ENCODE assay signal across 10 cellular contexts in the genomic region with DNA sequence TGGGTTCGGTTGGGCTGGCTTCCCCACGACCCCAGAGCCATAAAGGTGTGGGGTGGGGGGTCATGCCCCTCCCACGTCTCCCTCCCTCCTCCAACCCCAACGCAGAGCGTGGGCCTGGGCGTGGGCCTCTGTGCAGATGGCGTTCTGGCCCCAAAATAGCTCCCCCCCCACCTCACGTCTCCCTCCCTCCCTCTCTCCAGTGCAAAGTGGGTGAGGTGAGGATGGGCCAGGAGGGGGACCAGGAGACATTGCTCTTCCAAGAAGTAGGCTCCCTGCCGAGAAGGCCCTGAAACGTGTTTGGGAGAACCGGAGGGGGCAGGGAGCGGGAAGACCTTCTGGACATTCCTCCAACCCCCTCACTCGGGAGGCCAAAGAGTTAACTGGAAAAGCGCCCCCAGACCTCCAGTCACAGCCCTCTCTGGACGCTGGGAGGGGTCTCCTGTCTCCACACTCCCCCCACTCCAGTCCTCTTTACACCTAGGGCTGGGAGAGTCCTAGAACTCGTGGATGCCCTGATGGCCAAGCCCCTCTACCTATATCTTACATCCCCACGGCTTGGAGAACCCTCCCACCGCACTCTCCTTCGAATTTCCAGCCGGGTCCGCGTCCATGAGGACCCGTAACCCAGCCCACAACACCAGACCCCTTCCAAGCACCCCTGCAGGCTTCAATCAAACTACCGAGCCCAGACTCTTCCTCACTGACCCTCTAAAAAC. TPM values are rescaled to one million over a fixed set of nuclear protein-coding genes. Genes with fewer than 3 reads are reported as not detected.
DNase-seq lines count a peak whose midpoint lies in the region; ATAC-seq, FAIRE-seq and TF ChIP-seq lines count a peak whose summit lies in the region.
"Had no signal": no experiment of that assay in that cellular context is flagged by ENCODE, and none has a peak within 500 bp of the region (broad histone marks: within the 10 kb centered on the region; RNA-seq: fewer than 3 reads in every experiment).

No MANE protein-coding gene starts in this region.

- H3K9me3 ChIP-seq in H9 (ENCODE audit: control insufficient read depth, low read depth, low read length), result no peaks in the 10 kb centered on the region
- no peaks in the 10 kb centered on the region for H3K9me3 ChIP-seq in K562 (replicated peaks; ENCODE audit: control insufficient read depth, insufficient read depth, low read depth, low read length)
- no peaks in the 10 kb centered on the region for H3K9me3 ChIP-seq in OCI-LY7 (ENCODE audit: low read length)
- H3K9me3 ChIP-seq: heart left ventricle had no signal

- H3K27me3 Mint-ChIP-seq in H9 (ENCODE audit: low read depth) (no peaks in the 10 kb centered on the region; the same call in none of the 2 replicates), mesothelial cell of epicardium (ENCODE audit: low read depth) (peaks cover 80% of the 10 kb centered on the region)

- no peak overlapping the region for H3K23ac ChIP-seq in H9 (ENCODE audit: insufficient read length, low read depth, low read length)

- intact Hi-C loops in K562 (cut with micrococcal nuclease) (no loop called here), OCI-LY7 (cut with micrococcal nuclease; ENCODE audit: unreplicated experiment) (no loop called here), posterior vena cava (cut with DNase I) (no loop called here)

- no peak overlapping the region for H2BK12ac ChIP-seq in H9 (ENCODE audit: insufficient read length, low read depth, low read length)

- CTCF ChIA-PET in BJ (lab: Yijun Ruan, JAX) (interaction anchor here (0.5 to 1.1 kb wide), 2 partner anchors 15 to 112 kb away, joined by 3 read pairs; no protein-coding TSS in a partner anchor), K562 (lab: Yijun Ruan, JAX; ENCODE audit: low intra/inter-chr PET ratio) (no interaction called here), OCI-LY7 (lab: Charles Lee; ENCODE audit: unreplicated experiment) (no interaction called here)

- H3K27ac Mint-ChIP-seq in H9, result peak overlapping the region; percentile 54 to 96 (median 93); a peak in 6 of 7 replicates
- no peak overlapping the region for H3K27ac Mint-ChIP-seq in mesothelial cell of epicardium

- no peak overlapping the region for H2BK120ac ChIP-seq in H9 (ENCODE audit: low read depth, low read length, poor library complexity, severe bottlenecking)

- DNase-seq in BJ (ENCODE audit: low read depth), result no peak
- DNase-seq in H9, result peak; percentile 60
- peak in 3 of 4 experiments; percentile 23 to 28 (median 26) for DNase-seq in K562 (ENCODE audit: extremely low read depth in 1 of 4, low spot score in 3 of 4)
- DNase-seq in mesothelial cell of epicardium (ENCODE audit: low spot score in 2 of 2, unreplicated experiment in 2 of 2), result no peak
- DNase-seq in KBM-7, result no peak
- DNase-seq in OCI-LY7 (ENCODE audit: low spot score), result no peak
- DNase-seq in posterior vena cava (ENCODE audit: low spot score), result no peak
- DNase-seq in activated CD4-positive, alpha-beta T cell treated with anti-CD3 and anti-CD28 coated beads for 48 hours, result no peak
- DNase-seq: cortex of kidney had no signal

- FAIRE-seq in K562 (lab: Jason Lieb, UNC), result no peak

- H3K79me1 ChIP-seq in H9 (ENCODE audit: insufficient read depth, low read depth, low read length, poor library complexity, severe bottlenecking), result no peaks in the 10 kb centered on the region

- no peak overlapping the region for H3K56ac ChIP-seq in H9 (ENCODE audit: insufficient read length, low read depth, low read length)

- H2BK5ac ChIP-seq in H9 (ENCODE audit: insufficient read length, low read length), result no peak overlapping the region

- no peak for TF ChIP-seq EP300 in K562 (IDR thresholded peaks at IDR 0.05; ENCODE audit: low read length)

- no peak overlapping the region for H3K4ac ChIP-seq in H9 (ENCODE audit: low read depth, low read length)

- H3T11ph ChIP-seq in H9 (ENCODE audit: low read length), result no peak overlapping the region

- POLR2A ChIA-PET in BJ (lab: Charles Lee), result no interaction called here
- POLR2A ChIA-PET in K562 (lab: Yijun Ruan, JAX), result interaction anchor here (0.7 kb wide), 1 partner anchor 56 kb away, joined by 3 read pairs; no protein-coding TSS in a partner anchor
- POLR2A ChIA-PET in OCI-LY7 (lab: Charles Lee), result interaction anchor here (0.5 kb wide), 1 partner anchor 19 kb away, joined by 5 read pairs; no protein-coding TSS in a partner anchor

- H4K8ac ChIP-seq in H9 (replicated peaks; ENCODE audit: insufficient read length, low read depth, low read length), result no peak overlapping the region

- H3K27ac ChIP-seq in H9 (ENCODE audit: insufficient read length, low read depth, low read length), result no peak overlapping the region
- no peak overlapping the region for H3K27ac ChIP-seq in K562 (ENCODE audit: extremely low read depth, low read depth, low read length)
- H3K27ac ChIP-seq in OCI-LY7 (ENCODE audit: low read depth, low read length, poor library complexity, severe bottlenecking), result no peak overlapping the region

- no peaks in the 10 kb centered on the region for H3K9me2 ChIP-seq in OCI-LY7 (ENCODE audit: insufficient read depth, low read length)

- no peak overlapping the region for H2AFZ ChIP-seq in H9 (ENCODE audit: low read length)
- no peak overlapping the region for H2AFZ ChIP-seq in K562 (ENCODE audit: low read depth, low read length)
- no peak overlapping the region for H2AFZ ChIP-seq in OCI-LY7 (ENCODE audit: low read length)

- no peak overlapping the region for H4K5ac ChIP-seq in H9 (ENCODE audit: insufficient read length, low read depth, low read length)

- H3K18ac ChIP-seq in H9 (ENCODE audit: insufficient read length, low read depth, low read length), result no peak overlapping the region

- TF ChIP-seq RAD21 in K562 (CRISPR knock-in tag; conservative IDR thresholded peaks at IDR 0.05 in 1 of 2, IDR thresholded peaks at IDR 0.05 in 1 of 2), result no peak

- peak overlapping the region; percentile 84 for H3K4me2 ChIP-seq in H9 (ENCODE audit: insufficient read depth, insufficient read length, low read length)
- peak overlapping the region; percentile 52; the same call in 1 of the 2 replicates for H3K4me2 ChIP-seq in K562 (ENCODE audit: insufficient read depth, low read length)
- no peak overlapping the region for H3K4me2 ChIP-seq in OCI-LY7 (ENCODE audit: low read length)

- H3K9me1 ChIP-seq in K562 (ENCODE audit: control insufficient read depth, insufficient read depth, low read length), result no peaks in the 10 kb centered on the region

- BruUV-seq in K562 (replicated peaks; lab: Mats Ljungman, UMichigan) (no TSS peak), OCI-LY7 (replicated peaks; lab: Mats Ljungman, UMichigan) (no TSS peak)

- peaks cover 19 to 26% of the 10 kb centered on the region in 2 experiments for H3K4me1 Mint-ChIP-seq in H9
- H3K4me1 Mint-ChIP-seq in mesothelial cell of epicardium, result peaks cover 9% of the 10 kb centered on the region

- H4K91ac ChIP-seq in H9 (ENCODE audit: insufficient read length, low read depth, low read length), result no peak overlapping the region

- H3K4me3 Mint-ChIP-seq in H9 (peak overlapping the region; percentile 88 to 100), mesothelial cell of epicardium (peak overlapping the region; percentile 28)

- 0 out of 2 replicates have a peak overlapping the region, but pooled peaks have one; percentile 9 for H3K4me3 ChIP-seq in BJ (ENCODE audit: low read depth, low read length)
- no peak overlapping the region; the same call in 1 of the 2 replicates for H3K4me3 ChIP-seq in K562
- no peak overlapping the region for H3K4me3 ChIP-seq in OCI-LY7 (ENCODE audit: low read depth, low read length, poor library complexity, severe bottlenecking)

- H2BK15ac ChIP-seq in H9 (ENCODE audit: low read depth, low read length), result no peak overlapping the region

- H2BK20ac ChIP-seq in H9 (ENCODE audit: low read depth, low read length, poor library complexity, severe bottlenecking), result no peak overlapping the region

- TF ChIP-seq POLR2A in K562 (conservative IDR thresholded peaks at IDR 0.05), result no peak

- H3K36me3 ChIP-seq in BJ (ENCODE audit: control insufficient read depth, insufficient read depth, low read length) (no peaks in the 10 kb centered on the region), K562 (ENCODE audit: control insufficient read depth, insufficient read depth, low read length) (no peaks in the 10 kb centered on the region), OCI-LY7 (ENCODE audit: insufficient read depth, low read length) (no peaks in the 10 kb centered on the region)
- H3K36me3 ChIP-seq: heart left ventricle had no signal

- H3K27me3 ChIP-seq in BJ (ENCODE audit: control insufficient read depth, insufficient read depth, low read length) (peaks cover 7% of the 10 kb centered on the region), H9 (ENCODE audit: insufficient read depth, low read length) (no peaks in the 10 kb centered on the region), K562 (ENCODE audit: control insufficient read depth in 2 of 2, insufficient read depth in 2 of 2, low read length in 2 of 2) (peaks cover 3 to 19% of the 10 kb centered on the region in 2 experiments; a peak in 4 of 5 replicates)

- H4K20me1 ChIP-seq in H9 (ENCODE audit: control insufficient read depth, insufficient read depth, insufficient read length) (no peaks in the 10 kb centered on the region), K562 (replicated peaks; ENCODE audit: control insufficient read depth, insufficient read depth, low read length) (peaks cover 14% of the 10 kb centered on the region; the same call in 1 of the 2 replicates), OCI-LY7 (ENCODE audit: insufficient read depth, low read length) (no peaks in the 10 kb centered on the region)

- peak; percentile 17 for ATAC-seq in K562

- no peak for TF ChIP-seq CTCF in BJ (IDR thresholded peaks at IDR 0.05; ENCODE audit: insufficient read depth, low read depth, low read length)
- no peak for TF ChIP-seq CTCF in H9 (conservative IDR thresholded peaks at IDR 0.05)
- TF ChIP-seq CTCF in K562 (IDR thresholded peaks at IDR 0.05 in 2 of 3, conservative IDR thresholded peaks at IDR 0.05 in 1 of 3; ENCODE audit: insufficient read depth in 2 of 3, low read depth in 1 of 3, low read length in 3 of 3), result no peak
- TF ChIP-seq CTCF in mesothelial cell of epicardium (IDR thresholded peaks at IDR 0.05; ENCODE audit: unreplicated experiment), result no peak
- TF ChIP-seq CTCF in OCI-LY7 (conservative IDR thresholded peaks at IDR 0.05; ENCODE audit: low read length), result no peak

- H3K9ac ChIP-seq in H9 (ENCODE audit: extremely low read depth, insufficient read length, low read length) (peak overlapping the region; percentile 20), K562 (ENCODE audit: insufficient read depth in 1 of 2, low read depth in 2 of 2, low read length in 2 of 2) (peak overlapping the region in 1 of 2 experiments; percentile 79; a peak in 1 of 4 replicates)

- H3K36me3 Mint-ChIP-seq in H9 (ENCODE audit: insufficient read depth in 1 of 3, low read depth in 3 of 3), result peaks cover 0 to 5% (median 2%) of the 10 kb centered on the region in 3 experiments; a peak in 3 of 7 replicates
- H3K36me3 Mint-ChIP-seq in mesothelial cell of epicardium, result no peaks in the 10 kb centered on the region

- H2AK5ac ChIP-seq in H9 (ENCODE audit: insufficient read length, low read length), result no peak overlapping the region

- H3K9me3 Mint-ChIP-seq in H9 (no peaks in the 10 kb centered on the region; a peak in 1 of 5 replicates), mesothelial cell of epicardium (no peaks in the 10 kb centered on the region)

- peaks cover 19% of the 10 kb centered on the region for H3K23me2 ChIP-seq in H9 (ENCODE audit: insufficient read length, low read depth, low read length, poor library complexity, severe bottlenecking)

- H3K79me2 ChIP-seq in H9 (ENCODE audit: insufficient read depth, low read length) (peaks cover 12% of the 10 kb centered on the region), K562 (ENCODE audit: control insufficient read depth, insufficient read depth, low read length) (no peaks in the 10 kb centered on the region), OCI-LY7 (ENCODE audit: insufficient read depth, low read depth, low read length) (no peaks in the 10 kb centered on the region)

- in situ Hi-C loops in K562 (cut with MboI), result no loop called here
- in situ Hi-C loops in KBM-7 (cut with MboI; ENCODE audit: low pct_unique_long_range_greater_than_20kb, low sequenced_read_pairs), result no loop called here

- WGBS in H9 (ENCODE audit: extremely low coverage, insufficient read length, low lambda C conversion rate), result no CpG with 5 or more reads among the region's 24 CpGs
- 1% methylated on average over 18 of the region's 24 CpGs for WGBS in K562 (ENCODE audit: insufficient coverage, low coverage, missing lambda C conversion rate)

- H3K4me1 ChIP-seq in H9 (ENCODE audit: insufficient read depth, low read length), result peaks cover 4% of the 10 kb centered on the region; the same call in 1 of the 2 replicates
- H3K4me1 ChIP-seq in K562 (replicated peaks in 1 of 2; ENCODE audit: control insufficient read depth in 2 of 2, insufficient read depth in 2 of 2, low read length in 2 of 2), result peaks cover 0 to 24% of the 10 kb centered on the region in 2 experiments; a peak in 3 of 5 replicates
- H3K4me1 ChIP-seq in OCI-LY7 (ENCODE audit: insufficient read depth, low read length, poor library complexity, severe bottlenecking), result no peaks in the 10 kb centered on the region

- peak overlapping the region; percentile 43; the same call in 1 of the 2 replicates for H3K14ac ChIP-seq in H9 (ENCODE audit: insufficient read depth, low read length)

RNA-seq across cellular contexts. Expression of gene UNC13A, which starts 0.9 kb away (rescaled TPM):
- polyA plus RNA-seq in BJ (2011; rRNA removed) (1.0 and 2.2 TPM in 2 replicates), K562 (2011; rRNA removed) (0.34 and 1.0 TPM in 2 replicates), K562 (2014; fragmentation: Illumina TruSeq; extraction: Trizol) (0.28 and 0.31 TPM in 2 replicates), K562 (2014; fragmentation: Nextera tagmentation; extraction: Ambion mirVana) (under 1 TPM; 0.03 to 0.04 TPM), K562 (2014; rRNA removed) (0.16 and 0.20 TPM in 2 replicates)
- polyA minus RNA-seq in BJ (2011; rRNA and poly(A)+ RNA removed), result 2.7 and 3.3 TPM in 2 replicates
- total RNA-seq in H9 (2021) (21.6 and 22.2 TPM in 2 replicates), K562 (2014; rRNA removed) (0.24 and 0.27 TPM in 2 replicates), K562 (2014; rRNA removed; fragmentation: Illumina TruSeq; extraction: Trizol) (0.18 and 0.19 TPM in 2 replicates), K562 (2015; rRNA removed; fragmentation: Illumina TruSeq; extraction: Trizol) (0.15 and 0.25 TPM in 2 replicates), K562 (2021) (0.13 and 0.38 TPM in 2 replicates), mesothelial cell of epicardium (0.41 to 1.1 TPM (median 0.60 TPM) in 3 replicates), OCI-LY7 (2022) (0.72 and 0.76 TPM in 2 replicates), posterior vena cava (under 1 TPM; 0.14 to 0.60 TPM)
- 5.0 and 12.3 TPM in 2 replicates for total RNA-seq in K562 (2011; cell fraction: chromatin; rRNA removed; ENCODE audit: low replicate concordance)
- total RNA-seq in K562 (2011; cell fraction: nucleolus; rRNA removed), result 2.5 and 5.7 TPM in 2 replicates
- total RNA-seq in K562 (2011; cell fraction: nucleoplasm; rRNA removed), result 2.9 and 4.6 TPM in 2 replicates
- polyA plus RNA-seq in K562 (2011; cell fraction: cytosol; rRNA removed), result 0.24 and 0.81 TPM in 2 replicates
- 1.5 and 8.3 TPM in 2 replicates for polyA plus RNA-seq in K562 (2011; cell fraction: nucleus; rRNA removed)
- 0.28 and 0.66 TPM in 2 replicates for polyA plus RNA-seq in K562 (2012)
- 0.63 and 1.4 TPM in 2 replicates for polyA minus RNA-seq in K562 (2011; rRNA and poly(A)+ RNA removed)
- 0.27 and 0.95 TPM in 2 replicates for polyA minus RNA-seq in K562 (2011; cell fraction: cytosol; rRNA and poly(A)+ RNA removed)
- polyA minus RNA-seq in K562 (2011; cell fraction: nucleus; rRNA and poly(A)+ RNA removed), result 1.1 and 2.3 TPM in 2 replicates
- 0.80 and 0.92 TPM in 2 replicates for total RNA-seq in OCI-LY7 (2014; rRNA removed; shearing (Covaris generic))

RNA-seq across cellular contexts. Expression of gene MAP1S, which starts 32.0 kb away (rescaled TPM):
- polyA plus RNA-seq in BJ (2011; rRNA removed), result 6.1 and 20.4 TPM in 2 replicates
- polyA minus RNA-seq in BJ (2011; rRNA and poly(A)+ RNA removed), result 29.7 and 36.2 TPM in 2 replicates
- 158 and 160 TPM in 2 replicates for total RNA-seq in H9 (2021)
- 19.7 and 56.1 TPM in 2 replicates for total RNA-seq in K562 (2011; cell fraction: chromatin; rRNA removed; ENCODE audit: low replicate concordance)
- 33.4 and 40.5 TPM in 2 replicates for total RNA-seq in K562 (2011; cell fraction: nucleolus; rRNA removed)
- 34.0 and 46.6 TPM in 2 replicates for total RNA-seq in K562 (2011; cell fraction: nucleoplasm; rRNA removed)
- 23.0 and 36.9 TPM in 2 replicates for total RNA-seq in K562 (2014; rRNA removed)
- total RNA-seq in K562 (2014; rRNA removed; fragmentation: Illumina TruSeq; extraction: Trizol), result 3.0 and 5.3 TPM in 2 replicates
- 9.5 and 11.0 TPM in 2 replicates for total RNA-seq in K562 (2015; rRNA removed; fragmentation: Illumina TruSeq; extraction: Trizol)
- 79.8 and 81.0 TPM in 2 replicates for total RNA-seq in K562 (2021)
- polyA plus RNA-seq in K562 (2011; rRNA removed), result 5.9 and 18.2 TPM in 2 replicates
- 11.0 and 28.6 TPM in 2 replicates for polyA plus RNA-seq in K562 (2011; cell fraction: cytosol; rRNA removed)
- 17.9 and 37.4 TPM in 2 replicates for polyA plus RNA-seq in K562 (2011; cell fraction: nucleus; rRNA removed)
- 85.3 and 93.8 TPM in 2 replicates for polyA plus RNA-seq in K562 (2012)
- 33.0 and 48.4 TPM in 2 replicates for polyA plus RNA-seq in K562 (2014; fragmentation: Illumina TruSeq; extraction: Trizol)
- polyA plus RNA-seq in K562 (2014; fragmentation: Nextera tagmentation; extraction: Ambion mirVana), result 1 to 10 TPM; 2.0 to 3.0 TPM
- polyA plus RNA-seq in K562 (2014; rRNA removed), result 12.2 and 13.9 TPM in 2 replicates
- 12.8 and 15.3 TPM in 2 replicates for polyA minus RNA-seq in K562 (2011; rRNA and poly(A)+ RNA removed)
- polyA minus RNA-seq in K562 (2011; cell fraction: cytosol; rRNA and poly(A)+ RNA removed), result 65.8 and 95.4 TPM in 2 replicates
- polyA minus RNA-seq in K562 (2011; cell fraction: nucleus; rRNA and poly(A)+ RNA removed), result 15.6 and 19.3 TPM in 2 replicates
- 66.1 to 79.0 TPM (median 68.6 TPM) in 3 replicates for total RNA-seq in mesothelial cell of epicardium
- total RNA-seq in OCI-LY7 (2014; rRNA removed; shearing (Covaris generic)), result 11.5 and 31.6 TPM in 2 replicates
- 53.1 and 61.1 TPM in 2 replicates for total RNA-seq in OCI-LY7 (2022)
- total RNA-seq in posterior vena cava, result 10 to 100 TPM; 50.8 to 57.0 TPM

Comparison
In these comparisons a context has a peak if more than half of its experiments do, and no peak if none do; other contexts are left out.
1. DNase-seq: peak in H9 (single experiment) and K562 (3 of 4); none in BJ (single experiment), mesothelial cell of epicardium (0 of 2), KBM-7 (single experiment), OCI-LY7 (single experiment), posterior vena cava (single experiment) and activated CD4-positive, alpha-beta T cell treated with anti-CD3 and anti-CD28 coated beads for 48 hours (single experiment).